1 cellular context compared by ENCODE assay signal in genomic region chr1:197021716-197022115, GRCh38.
TF ChIP-seq lines count a peak whose summit lies in the region.

No MANE protein-coding gene starts in this region.

TF ChIP-seq in K562, 482 proteins besides CTCF, POLR2A, EP300 and RAD21 (continued from another document):
- TF ChIP-seq, protein P1, sequence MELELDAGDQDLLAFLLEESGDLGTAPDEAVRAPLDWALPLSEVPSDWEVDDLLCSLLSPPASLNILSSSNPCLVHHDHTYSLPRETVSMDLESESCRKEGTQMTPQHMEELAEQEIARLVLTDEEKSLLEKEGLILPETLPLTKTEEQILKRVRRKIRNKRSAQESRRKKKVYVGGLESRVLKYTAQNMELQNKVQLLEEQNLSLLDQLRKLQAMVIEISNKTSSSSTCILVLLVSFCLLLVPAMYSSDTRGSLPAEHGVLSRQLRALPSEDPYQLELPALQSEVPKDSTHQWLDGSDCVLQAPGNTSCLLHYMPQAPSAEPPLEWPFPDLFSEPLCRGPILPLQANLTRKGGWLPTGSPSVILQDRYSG (tag; conservative IDR thresholded peaks at IDR 0.05; ENCODE audit: low read depth), result no peak
- TF ChIP-seq NCOA6 (IDR thresholded peaks at IDR 0.05) (no peak), ETV1 (tag; conservative IDR thresholded peaks at IDR 0.05; ENCODE audit: low read depth) (no peak), CEBPG (CRISPR knock-in tag; IDR thresholded peaks at IDR 0.05) (no peak), CEBPG (tag; conservative IDR thresholded peaks at IDR 0.05 in 1 of 2, IDR thresholded peaks at IDR 0.05 in 1 of 2) (peak; percentile 19 to 52; a peak in 1 of 4 replicates), CHD7 (IDR thresholded peaks at IDR 0.05; ENCODE audit: low read depth, low read length) (no peak), CEBPB (tag; IDR thresholded peaks at IDR 0.05) (0 out of 2 replicates have a peak, but pooled peaks have one; percentile 35)
